Comparison of ENCODE assay signal across 15 cellular contexts in genomic region chr1:11788549-11789053, GRCh38. TPM values are rescaled to one million over a fixed set of nuclear protein-coding genes. Genes with fewer than 3 reads are reported as not detected.
DNase-seq lines count a peak whose midpoint lies in the region; ATAC-seq and TF ChIP-seq lines count a peak whose summit lies in the region.
"Had no signal": no experiment of that assay in that cellular context is flagged by ENCODE, and none has a peak within 500 bp of the region (broad histone marks: within the 10 kb centered on the region; RNA-seq: fewer than 3 reads in every experiment).

No MANE protein-coding gene starts in this region.

- ATAC-seq in lower lobe of right lung (peak; percentile 22 to 53), GM19467 (IDR thresholded peaks at IDR 0.05; ENCODE audit: unreplicated experiment) (no peak), HG03439 (IDR thresholded peaks at IDR 0.05; ENCODE audit: unreplicated experiment) (no peak), GM19455 (IDR thresholded peaks at IDR 0.05; ENCODE audit: unreplicated experiment) (no peak)
- no peak for ATAC-seq in activated CD4-positive, alpha-beta T cell treated with anti-CD3 and anti-CD28 coated beads for 36 hours

- H3K4me1 Mint-ChIP-seq in dendritic cell treated with granulocyte-macrophage colony-stimulating factor and Interleukin-4, amounts not matched to agents 40 ng/mL and 50 ng/mL, for 4 days (ENCODE audit: low read depth): peaks cover 73% of the 10 kb centered on the region
- H3K4me1 Mint-ChIP-seq in activated CD4-positive, alpha-beta T cell treated with anti-CD3 and anti-CD28 coated beads for 36 hours: peaks cover 5% of the 10 kb centered on the region

- H3K4me3 ChIP-seq in lower lobe of right lung: peak overlapping the region; percentile 18
- no peak overlapping the region for H3K4me3 ChIP-seq in stomach
- H3K4me3 ChIP-seq: PC-9 had no signal

- no peak overlapping the region for H3K4me3 Mint-ChIP-seq in dendritic cell treated with granulocyte-macrophage colony-stimulating factor and Interleukin-4, amounts not matched to agents 40 ng/mL and 50 ng/mL, for 4 days
- H3K4me3 Mint-ChIP-seq in activated CD4-positive, alpha-beta T cell treated with anti-CD3 and anti-CD28 coated beads for 36 hours: no peak overlapping the region

- H3K27me3 ChIP-seq in lower lobe of right lung (ENCODE audit: low read depth): no peaks in the 10 kb centered on the region
- H3K27me3 ChIP-seq in stomach: no peaks in the 10 kb centered on the region

- POLR2A ChIA-PET in activated CD4-positive, alpha-beta T cell treated with anti-CD3 and anti-CD28 coated beads for 36 hours (lab: Charles Lee): interaction anchor here (1.1 kb wide), 1 partner anchor 15 kb away, joined by 3 read pairs; no protein-coding TSS in a partner anchor

- no peak for TF ChIP-seq POLR2A in stomach (IDR thresholded peaks at IDR 0.05)

- H3K36me3 ChIP-seq in lower lobe of right lung (peaks cover 36% of the 10 kb centered on the region), stomach (peaks cover under 1 to 33% (median 28%) of the 10 kb centered on the region in 4 donors)

- H3K9me3 Mint-ChIP-seq in dendritic cell treated with granulocyte-macrophage colony-stimulating factor and Interleukin-4, amounts not matched to agents 40 ng/mL and 50 ng/mL, for 4 days: no peaks in the 10 kb centered on the region
- no peaks in the 10 kb centered on the region for H3K9me3 Mint-ChIP-seq in activated CD4-positive, alpha-beta T cell treated with anti-CD3 and anti-CD28 coated beads for 36 hours (ENCODE audit: low read depth)

- intact Hi-C loops in dendritic cell treated with granulocyte-macrophage colony-stimulating factor and Interleukin-4, amounts not matched to agents 40 ng/mL and 50 ng/mL, for 4 days (cut with micrococcal nuclease): no loop called here
- intact Hi-C loops in lower lobe of right lung (cut with DNase I) (no loop called here), stomach (cut with DNase I; ENCODE audit: low total_unique reads) (no loop called here)
- intact Hi-C loops in activated CD4-positive, alpha-beta T cell treated with anti-CD3 and anti-CD28 coated beads for 36 hours (cut with DNase I, micrococcal nuclease): loop anchor here in 1 of 2 experiments (5.0 kb wide), 1 partner anchor 104 kb away; no protein-coding TSS in a partner anchor

- TF ChIP-seq CTCF in lower lobe of right lung (IDR thresholded peaks at IDR 0.05) (no peak), stomach (IDR thresholded peaks at IDR 0.05) (no peak)

- H3K27ac ChIP-seq in lower lobe of right lung (peak overlapping the region; percentile 93), stomach (peak overlapping the region; percentile 58 to 97 (median 93))
- H3K27ac ChIP-seq: PC-9 had no signal

- peaks cover 57% of the 10 kb centered on the region for H3K36me3 Mint-ChIP-seq in dendritic cell treated with granulocyte-macrophage colony-stimulating factor and Interleukin-4, amounts not matched to agents 40 ng/mL and 50 ng/mL, for 4 days (ENCODE audit: low read depth)
- H3K36me3 Mint-ChIP-seq in activated CD4-positive, alpha-beta T cell treated with anti-CD3 and anti-CD28 coated beads for 36 hours (ENCODE audit: low read depth): no peaks in the 10 kb centered on the region

- peak overlapping the region; percentile 90 for H3K27ac Mint-ChIP-seq in dendritic cell treated with granulocyte-macrophage colony-stimulating factor and Interleukin-4, amounts not matched to agents 40 ng/mL and 50 ng/mL, for 4 days
- no peak overlapping the region for H3K27ac Mint-ChIP-seq in activated CD4-positive, alpha-beta T cell treated with anti-CD3 and anti-CD28 coated beads for 36 hours

- CTCF ChIA-PET in activated CD4-positive, alpha-beta T cell treated with anti-CD3 and anti-CD28 coated beads for 36 hours (lab: Charles Lee): no interaction called here

- no peak for TF ChIP-seq EP300 in stomach (IDR thresholded peaks at IDR 0.05)

- peaks cover 4% of the 10 kb centered on the region for H3K27me3 Mint-ChIP-seq in dendritic cell treated with granulocyte-macrophage colony-stimulating factor and Interleukin-4, amounts not matched to agents 40 ng/mL and 50 ng/mL, for 4 days
- no peaks in the 10 kb centered on the region for H3K27me3 Mint-ChIP-seq in activated CD4-positive, alpha-beta T cell treated with anti-CD3 and anti-CD28 coated beads for 36 hours

- DNase-seq in HT-29 (ENCODE audit: low spot score) (peak; percentile 43), lower lobe of right lung (peak; percentile 58), stomach (no peak)
- no peak for DNase-seq in activated CD4-positive, alpha-beta T cell treated with anti-CD3 and anti-CD28 coated beads for 36 hours
- DNase-seq: AML-193; DMS53; effector memory CD4-positive, alpha-beta T cell; NCI-H446 treated with DMSO at 0.1 percent for 48 hours; PC-9 had no signal

- H3K9me3 ChIP-seq in lower lobe of right lung (no peaks in the 10 kb centered on the region), stomach (no peaks in the 10 kb centered on the region)

- peaks cover 89% of the 10 kb centered on the region for H3K4me1 ChIP-seq in lower lobe of right lung
- H3K4me1 ChIP-seq in stomach: peaks cover 66 to 90% (median 84%) of the 10 kb centered on the region in 4 donors

- 57 to 78% (median 65%) methylated on average over 13 to 14 of the region's 14 CpGs for WGBS in stomach, 5 donors

RNA-seq across cellular contexts. Expression of gene MTHFR, which starts 17.2 kb away (rescaled TPM):
- total RNA-seq in HT-29 (2014; rRNA removed; shearing (Covaris generic)): 25.3 and 32.2 TPM in 2 replicates
- total RNA-seq in lower lobe of right lung (45.4 TPM), stomach (100 to 1,000 TPM in 2 of 5 donors, 10 to 100 TPM in 3; 42.0 to 171 (median 75.6) TPM)
- 1 to 10 TPM; 5.3 to 8.9 (median 5.5) TPM for polyA plus RNA-seq in stomach
- 10 to 100 TPM; 11.2 to 11.6 TPM for total RNA-seq in activated CD4-positive, alpha-beta T cell treated with anti-CD3 and anti-CD28 coated beads for 36 hours

RNA-seq across cellular contexts. Expression of gene CLCN6, which starts 17.4 kb away (rescaled TPM):
- 9.7 TPM in 2 replicates for total RNA-seq in HT-29 (2014; rRNA removed; shearing (Covaris generic))
- 29.2 TPM for total RNA-seq in lower lobe of right lung
- total RNA-seq in stomach: 10 to 100 TPM in 4 of 5 donors, 1 to 10 TPM in 1; 4.9 to 49.6 (median 14.6) TPM
- polyA plus RNA-seq in stomach: 1 to 10 TPM; 4.1 to 6.2 (median 4.1) TPM
- total RNA-seq in activated CD4-positive, alpha-beta T cell treated with anti-CD3 and anti-CD28 coated beads for 36 hours: 1 to 10 TPM; 9.4 to 9.5 TPM

RNA-seq across cellular contexts. Expression of gene C1orf167, which starts 26.6 kb away (rescaled TPM):
- not detected in 2 replicates for total RNA-seq in HT-29 (2014; rRNA removed; shearing (Covaris generic))
- 2.2 TPM for total RNA-seq in lower lobe of right lung
- 1 to 10 TPM in 1 of 5 donors, not detected in 4; 1.6 TPM for total RNA-seq in stomach
- polyA plus RNA-seq in stomach: 1 to 10 TPM in 2 of 3 donors, not detected in 1; 2.0 to 4.7 TPM
- not detected for total RNA-seq in activated CD4-positive, alpha-beta T cell treated with anti-CD3 and anti-CD28 coated beads for 36 hours
- total RNA-seq: PC-9 had no signal
- polyA plus RNA-seq: keratinocyte, neural cell had no signal

RNA-seq across cellular contexts. Expression of gene AGTRAP, which starts 52.7 kb away (rescaled TPM):
- 52.8 and 54.7 TPM in 2 replicates for total RNA-seq in HT-29 (2014; rRNA removed; shearing (Covaris generic))
- total RNA-seq in lower lobe of right lung: 64.5 TPM
- 10 to 100 TPM in 4 of 5 donors, 1 to 10 TPM in 1; 4.1 to 76.3 (median 21.6) TPM for total RNA-seq in stomach
- 10 to 100 TPM; 27.8 to 60.3 (median 32.6) TPM for polyA plus RNA-seq in stomach
- total RNA-seq in activated CD4-positive, alpha-beta T cell treated with anti-CD3 and anti-CD28 coated beads for 36 hours: 10 to 100 TPM; 13.2 to 13.3 TPM

RNA-seq across cellular contexts. Expression of gene NPPA, which starts 59.0 kb away (rescaled TPM):
- not detected in 2 replicates for total RNA-seq in HT-29 (2014; rRNA removed; shearing (Covaris generic))
- 2.6 TPM for total RNA-seq in lower lobe of right lung
- total RNA-seq in stomach: 1 to 10 TPM in 2 of 5 donors, not detected in 3; 4.2 to 7.2 TPM
- 1 to 10 TPM in 2 of 3 donors, under 1 TPM in 1; 0.48 to 2.7 (median 2.0) TPM for polyA plus RNA-seq in stomach
- total RNA-seq in activated CD4-positive, alpha-beta T cell treated with anti-CD3 and anti-CD28 coated beads for 36 hours: not detected
- total RNA-seq: PC-9 had no signal
- polyA plus RNA-seq: keratinocyte, neural cell had no signal

Comparison
In these comparisons a context has a peak if more than half of its experiments do, and no peak if none do; other contexts are left out.
1. DNase-seq: peak in HT-29 (single experiment) and lower lobe of right lung (single experiment); none in stomach (single experiment) and activated CD4-positive, alpha-beta T cell treated with anti-CD3 and anti-CD28 coated beads for 36 hours (single experiment).
2. ATAC-seq: peak in lower lobe of right lung (2 of 2); none in GM19467 (single experiment), activated CD4-positive, alpha-beta T cell treated with anti-CD3 and anti-CD28 coated beads for 36 hours (single experiment), HG03439 (single experiment) and GM19455 (single experiment).